Comparison of ENCODE assay signal across 22 cellular contexts in the genomic region with DNA sequence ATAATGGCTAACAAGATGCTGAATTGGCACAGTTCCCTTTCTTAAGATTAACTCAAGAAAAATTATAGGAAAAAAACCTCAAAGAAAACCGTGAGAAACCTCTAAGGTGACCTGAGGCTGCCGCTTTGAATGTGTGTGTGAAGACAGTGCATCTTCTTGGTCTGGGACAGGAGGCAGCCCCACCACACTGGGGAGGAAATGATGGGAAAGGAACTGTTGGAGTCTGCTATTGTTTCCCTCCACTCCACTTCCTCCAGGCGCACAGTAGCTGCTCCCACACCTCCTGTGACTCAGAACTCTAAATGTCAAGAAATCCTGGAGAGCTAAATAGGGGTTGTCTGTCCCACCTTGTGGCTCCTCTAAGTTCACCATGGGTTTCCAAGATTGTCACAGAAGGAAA.
DNase-seq lines count a peak whose midpoint lies in the region; ATAC-seq and TF ChIP-seq lines count a peak whose summit lies in the region.
"Had no signal": no experiment of that assay in that cellular context is flagged by ENCODE, and none has a peak within 500 bp of the region (broad histone marks: within the 10 kb centered on the region; RNA-seq: fewer than 3 reads in every experiment).

No MANE protein-coding gene starts in this region.

- H3K36me3 Mint-ChIP-seq in CD14-positive monocyte: no peaks in the 10 kb centered on the region
- H3K36me3 Mint-ChIP-seq: naive thymus-derived CD4-positive, alpha-beta T cell; T-cell had no signal

- peaks cover 21% of the 10 kb centered on the region for H3K4me1 Mint-ChIP-seq in CD14-positive monocyte
- H3K4me1 Mint-ChIP-seq: naive thymus-derived CD4-positive, alpha-beta T cell; T-cell had no signal

- H3K9me3 ChIP-seq in right cardiac atrium (ENCODE audit: control insufficient read depth, low read length): no peaks in the 10 kb centered on the region
- H3K9me3 ChIP-seq: transverse colon had no signal

- peaks cover 2 to 3% (median 2%) of the 10 kb centered on the region in 3 donors for H3K27me3 Mint-ChIP-seq in CD14-positive monocyte (ENCODE audit: low read depth in 3 of 3)
- H3K27me3 Mint-ChIP-seq: naive thymus-derived CD4-positive, alpha-beta T cell; T-cell had no signal

- H3K9me3 Mint-ChIP-seq in CD14-positive monocyte: peaks cover 0 to 19% (median 4%) of the 10 kb centered on the region in 7 donors

- intact Hi-C loops in CD14-positive monocyte (cut with micrococcal nuclease): loop anchor here in 1 of 2 donors (5.0 kb wide), 1 partner anchor 78 kb away; no protein-coding TSS in a partner anchor
- intact Hi-C loops in right cardiac atrium (cut with DNase I): no loop called here
- intact Hi-C loops in left colon (cut with DNase I, micrococcal nuclease): no loop called here

- no peaks in the 10 kb centered on the region for H3K27me3 ChIP-seq in right cardiac atrium (ENCODE audit: control insufficient read depth, insufficient read depth)
- H3K27me3 ChIP-seq: transverse colon had no signal

- TF ChIP-seq CTCF in CD14-positive monocyte (IDR thresholded peaks at IDR 0.05) (no peak), coronary artery (IDR thresholded peaks at IDR 0.05) (no peak)

- no peak overlapping the region for H3K4me3 Mint-ChIP-seq in CD14-positive monocyte
- H3K4me3 Mint-ChIP-seq: H9; naive thymus-derived CD4-positive, alpha-beta T cell; T-cell had no signal

- 69% methylated on average over 3 of the region's 3 CpGs for WGBS in right cardiac atrium

- H3K27ac ChIP-seq in right cardiac atrium (ENCODE audit: low read length) (no peak overlapping the region), coronary artery (peak overlapping the region in 1 of 2 donors; percentile 25)
- H3K27ac ChIP-seq: transverse colon had no signal

- H3K27ac Mint-ChIP-seq in CD14-positive monocyte: peak overlapping the region; percentile 85 to 93 (median 88)
- H3K27ac Mint-ChIP-seq: H9; naive thymus-derived CD4-positive, alpha-beta T cell; T-cell had no signal

- ATAC-seq in right cardiac atrium (peak; percentile 41 to 70), left colon (no peak)
- ATAC-seq: T-cell had no signal

- H3K4me1 ChIP-seq in right cardiac atrium (ENCODE audit: control insufficient read depth, insufficient read depth, low read length): peaks cover 18% of the 10 kb centered on the region
- H3K4me1 ChIP-seq: transverse colon had no signal

- H3K4me3 ChIP-seq in right cardiac atrium (ENCODE audit: low read length) (no peak overlapping the region), coronary artery (no peak overlapping the region)
- H3K4me3 ChIP-seq: transverse colon had no signal

- DNase-seq in CD14-positive monocyte (ENCODE audit: low spot score): no peak
- DNase-seq in EH (ENCODE audit: low read depth): peak; percentile 29
- peak; percentile 57 for DNase-seq in RPMI7951 (ENCODE audit: low read depth)
- peak in 1 of 3 donors; percentile 32 for DNase-seq in right cardiac atrium
- DNase-seq in left colon: no peak
- no peak for DNase-seq in NCI-H526 treated with DMSO at 0.1 percent for 48 hours (lab: John Stamatoyannopoulos, UW)
- DNase-seq in coronary artery (ENCODE audit: low spot score): no peak
- DNase-seq in NCI-H1092 (lab: John Stamatoyannopoulos, UW): no peak
- DNase-seq: activated CD4-positive, alpha-beta T cell treated with anti-CD3 and anti-CD28 coated beads for 1 hour; activated naive CD4-positive, alpha-beta T cell; activated T-cell treated with anti-CD3 and anti-CD28 coated beads, Interleukin-2, amount 50 U/mL, for 1 hour; amniotic stem cell; DMS79 treated with DMSO at 0.1 percent for 48 hours; H9; islet precursor cell; MM.1S; naive thymus-derived CD4-positive, alpha-beta T cell; NCI-H1694; NCI-H2171; NCI-H524 treated with DMSO at 0.1 percent for 48 hours had no signal

Comparison
In these comparisons a context has a peak if more than half of its experiments do, and no peak if none do; other contexts are left out.
1. DNase-seq: peak in EH (single experiment) and RPMI7951 (single experiment); none in CD14-positive monocyte (single experiment), left colon (0 of 2), NCI-H526 treated with DMSO at 0.1 percent for 48 hours (single experiment), coronary artery (single experiment) and NCI-H1092 (single experiment).